4 cellular contexts compared by ENCODE assay signal in genomic region chr19:49490287-49491029, GRCh38. TPM values are rescaled to one million over a fixed set of nuclear protein-coding genes. Genes with fewer than 3 reads are reported as not detected.
DNase-seq lines count a peak whose midpoint lies in the region; ATAC-seq and TF ChIP-seq lines count a peak whose summit lies in the region.

No MANE protein-coding gene starts in this region.

- TF ChIP-seq POLR2A in esophagus squamous epithelium (IDR thresholded peaks at IDR 0.05) = no peak

- TF ChIP-seq CTCF in esophagus squamous epithelium (IDR thresholded peaks at IDR 0.05) = no peak

- H3K9me3 ChIP-seq in HAP-1 (no peaks in the 10 kb centered on the region; the same call in 1 of the 2 replicates), esophagus squamous epithelium (no peaks in the 10 kb centered on the region)

- H3K4me3 ChIP-seq in HAP-1 (peak overlapping the region; percentile 100), esophagus squamous epithelium (peak overlapping the region in 2 of 4 donors; percentile 83 to 90)

- intact Hi-C loops in esophagus squamous epithelium (cut with DNase I) = no loop called here

- H3K4me1 ChIP-seq in HAP-1 (peaks cover 4% of the 10 kb centered on the region; the same call in 1 of the 2 replicates), esophagus squamous epithelium (peaks cover 9 to 47% (median 29%) of the 10 kb centered on the region in 3 donors)

- H3K36me3 ChIP-seq in HAP-1 (replicated peaks) = peaks cover 50% of the 10 kb centered on the region
- peaks cover 16 to 50% (median 31%) of the 10 kb centered on the region in 3 donors for H3K36me3 ChIP-seq in esophagus squamous epithelium

- in situ Hi-C loops in HAP-1 (cut with MboI; ENCODE audit: low sequenced_read_pairs) = loop anchor here (25.0 kb wide), 1 partner anchor 372 kb away; the partner anchor contains the start of genes PNKP and PTOV1

- peak in 1 of 2 experiments; percentile 36 for DNase-seq in HAP-1 (ENCODE audit: low spot score in 2 of 2)
- DNase-seq in esophagus squamous epithelium (lab: John Stamatoyannopoulos, UW) = no peak
- no peak for DNase-seq in stimulated activated CD4-positive, alpha-beta T cell treated with anti-CD3 and anti-CD28 coated beads, Interleukin-12 subunit alpha, Interleukin-12 subunit beta, amount 100 ng/mL, for 4 hours

- H3K27me3 ChIP-seq in HAP-1 (ENCODE audit: low read depth) = no peaks in the 10 kb centered on the region
- no peaks in the 10 kb centered on the region for H3K27me3 ChIP-seq in esophagus squamous epithelium

- peak overlapping the region in 3 of 4 donors; percentile 93 to 98 (median 96) for H3K27ac ChIP-seq in esophagus squamous epithelium

- 50 to 82% methylated on average over 1 to 19 of the region's 27 CpGs for WGBS in esophagus squamous epithelium, 2 donors

- ATAC-seq in GM19351 (IDR thresholded peaks at IDR 0.05; ENCODE audit: unreplicated experiment) = no peak

RNA-seq across cellular contexts. Expression of gene RPL13A, which starts 3.0 kb away (rescaled TPM):
- total RNA-seq in esophagus squamous epithelium = 1,000 to 10,000 TPM; 1,642 to 4,119 (median 2,165) TPM

RNA-seq across cellular contexts. Expression of gene RPS11, which starts 5.8 kb away (rescaled TPM):
- 1,000 to 10,000 TPM; 2,317 to 5,784 (median 3,336) TPM for total RNA-seq in esophagus squamous epithelium

RNA-seq across cellular contexts. Expression of gene FLT3LG, which starts 16.4 kb away (rescaled TPM):
- total RNA-seq in esophagus squamous epithelium = 1 to 10 TPM in 3 of 4 donors, under 1 TPM in 1; 0.75 to 4.2 (median 2.7) TPM

RNA-seq across cellular contexts. Expression of gene FCGRT, which starts 22.0 kb away (rescaled TPM):
- 100 to 1,000 TPM in 1 of 4 donors, 10 to 100 TPM in 3; 18.0 to 129 (median 60.0) TPM for total RNA-seq in esophagus squamous epithelium

RNA-seq across cellular contexts. Expression of gene RCN3, which starts 37.3 kb away (rescaled TPM):
- total RNA-seq in esophagus squamous epithelium = 1 to 10 TPM; 1.0 to 7.2 (median 2.3) TPM
